Comparison of ENCODE assay signal across 27 cellular contexts in genomic region chr4:109942292-109942926, GRCh38. TPM values are rescaled to one million over a fixed set of nuclear protein-coding genes. Genes with fewer than 3 reads are reported as not detected.
DNase-seq lines count a peak whose midpoint lies in the region; ATAC-seq, FAIRE-seq and TF ChIP-seq lines count a peak whose summit lies in the region.
"Had no signal": no experiment of that assay in that cellular context is flagged by ENCODE, and none has a peak within 500 bp of the region (broad histone marks: within the 10 kb centered on the region; RNA-seq: fewer than 3 reads in every experiment).

No MANE protein-coding gene starts in this region.

- TF ChIP-seq CTCF in bronchial epithelial cell (IDR thresholded peaks at IDR 0.05; ENCODE audit: insufficient read depth, low read length, severe bottlenecking) (no peak), pancreas (IDR thresholded peaks at IDR 0.05) (no peak)

- no peaks in the 10 kb centered on the region for H3K9me3 ChIP-seq in pancreas
- H3K9me3 ChIP-seq: A549, MG63, SJSA1 had no signal

- DNase-seq in LHCN-M2 (ENCODE audit: low read depth) (peak; percentile 5), bronchial epithelial cell (ENCODE audit: low read depth) (peak; percentile 59), left lobe of liver (ENCODE audit: low spot score) (peak; percentile 54), pancreas (peak in 4 of 6 donors; percentile 42 to 67 (median 58)), cerebellar nuclear complex (lab: John Stamatoyannopoulos, UW) (no peak), NCI-H1436 (lab: John Stamatoyannopoulos, UW) (no peak)
- no peak for DNase-seq in stimulated activated CD4-positive, alpha-beta T cell treated with anti-CD3 and anti-CD28 coated beads, Interleukin-4, amount 100 ng/mL, for 4 hours
- DNase-seq: C1 segment of cervical spinal cord; CD4-positive, alpha-beta memory T cell; COR-L47; DMS53; H9; Karpas-422; MG63; NCI-H1105 treated with DMSO at 0.1 percent for 48 hours; NCI-H2081; NCI-H2171; NCI-H226; NCI-H510A; NCI-H69; Right ventricle myocardium superior; RPMI8226 had no signal

- H3K36me3 ChIP-seq in bronchial epithelial cell (ENCODE audit: control insufficient read depth, insufficient read depth, low read length): no peaks in the 10 kb centered on the region
- H3K36me3 ChIP-seq in pancreas: no peaks in the 10 kb centered on the region
- H3K36me3 ChIP-seq: MG63, SJSA1 had no signal

- 32 to 33% methylated on average over 4 of the region's 4 CpGs for WGBS in pancreas, 2 donors

- FAIRE-seq in bronchial epithelial cell (lab: Jason Lieb, UNC) (no peak), pancreas (lab: Jason Lieb, UNC) (no peak)
- FAIRE-seq: A549, GM18507 had no signal

- H3K27me3 ChIP-seq in bronchial epithelial cell (ENCODE audit: control insufficient read depth, insufficient read depth, low read length): no peaks in the 10 kb centered on the region
- no peaks in the 10 kb centered on the region for H3K27me3 ChIP-seq in pancreas
- H3K27me3 ChIP-seq: MG63, SJSA1 had no signal

- H3K4me1 ChIP-seq in pancreas: peaks cover 5 to 22% (median 16%) of the 10 kb centered on the region in 3 donors
- H3K4me1 ChIP-seq: SJSA1 had no signal

- peak overlapping the region in 2 of 4 donors; percentile 35 for H3K27ac ChIP-seq in pancreas
- H3K27ac ChIP-seq: A549, SJSA1 had no signal

- H3K4me3 ChIP-seq in bronchial epithelial cell (ENCODE audit: low read depth, low read length) (no peak overlapping the region), pancreas (no peak overlapping the region)
- H3K4me3 ChIP-seq: A549, GM23338, MG63, SJSA1 had no signal

- intact Hi-C loops in pancreas (cut with DNase I): no loop called here

- peak; percentile 68 for ATAC-seq in left lobe of liver
- peak; percentile 71 to 85 (median 76) for ATAC-seq in pancreas
- ATAC-seq: A549, GM23338 had no signal

RNA-seq across cellular contexts. Expression of gene EGF, which starts 29.7 kb away (rescaled TPM):
- total RNA-seq in LHCN-M2 (2014; rRNA removed) (0.86 and 2.6 TPM in 2 replicates), bronchial epithelial cell (0.51 and 1.1 TPM in 2 replicates), left lobe of liver (0.15 TPM), pancreas (10 to 100 TPM; 17.8 to 67.2 (median 28.0) TPM)
- polyA plus RNA-seq in LHCN-M2 (2012): 0.97 TPM
- polyA plus RNA-seq in pancreas: 10 to 100 TPM; 12.8 to 17.1 TPM
- total RNA-seq: CD4-positive, alpha-beta memory T cell; G401 had no signal
- polyA plus RNA-seq: CD4-positive, alpha-beta memory T cell had no signal

Comparison
In these comparisons a context has a peak if more than half of its experiments do, and no peak if none do; other contexts are left out.
1. DNase-seq: peak in LHCN-M2 (single experiment), bronchial epithelial cell (single experiment), left lobe of liver (single experiment) and pancreas (4 of 6); none in cerebellar nuclear complex (0 of 2), NCI-H1436 (single experiment) and stimulated activated CD4-positive, alpha-beta T cell treated with anti-CD3 and anti-CD28 coated beads, Interleukin-4, amount 100 ng/mL, for 4 hours (0 of 2).